ENCODE assay signal across 8 cellular contexts in the genomic region with DNA sequence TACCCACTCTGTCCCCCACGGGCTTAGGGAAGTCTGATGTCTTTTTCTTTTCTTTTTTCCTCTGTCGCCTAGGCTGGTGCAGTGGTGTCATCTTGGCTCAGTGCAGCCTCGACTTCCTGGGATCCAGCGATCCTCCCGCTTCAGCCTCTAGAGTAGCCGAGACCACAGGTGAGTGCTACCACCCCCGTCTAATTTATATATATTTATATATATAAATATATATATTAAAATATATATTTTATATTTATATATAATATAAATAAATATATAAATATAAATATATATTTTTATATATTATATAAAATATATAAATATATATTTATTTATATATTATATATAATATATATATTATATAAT. TPM values are rescaled to one million over a fixed set of nuclear protein-coding genes. Genes with fewer than 3 reads are reported as not detected.
A peak's percentile ranks its signal among the peaks of the same experiment; 100 is the strongest.
DNase-seq lines count a peak whose midpoint lies in the region; ATAC-seq and TF ChIP-seq lines count a peak whose summit lies in the region.

No MANE protein-coding gene starts in this region.

- no peaks in the 10 kb centered on the region for H3K4me1 ChIP-seq in RWPE2 (ENCODE audit: insufficient read depth, poor library complexity, severe bottlenecking)
- H3K4me1 ChIP-seq in esophagus squamous epithelium: peaks cover 0 to 79% (median 6%) of the 10 kb centered on the region in 3 donors
- no peaks in the 10 kb centered on the region for H3K4me1 ChIP-seq in prostate gland (replicated peaks)

- peak overlapping the region; percentile 81 for H3K27ac ChIP-seq in RWPE2 (ENCODE audit: poor library complexity, severe bottlenecking)
- H3K27ac ChIP-seq in esophagus squamous epithelium: peak overlapping the region; percentile 93 to 98 (median 96)
- H3K27ac ChIP-seq in prostate gland: peak overlapping the region; percentile 94 to 98

- H3K4me3 ChIP-seq in GM08714 (ENCODE audit: low read length) (peak overlapping the region; percentile 68; the same call in 1 of the 2 replicates), RWPE2 (ENCODE audit: severe bottlenecking) (peak overlapping the region; percentile 37), esophagus squamous epithelium (peak overlapping the region; percentile 67 to 80 (median 78)), prostate gland (peak overlapping the region; percentile 49 to 51)

- DNase-seq in RWPE2 (ENCODE audit: low spot score) (no peak), esophagus squamous epithelium (lab: John Stamatoyannopoulos, UW) (no peak), prostate gland (ENCODE audit: low spot score) (no peak), NCI-H1930 (lab: John Stamatoyannopoulos, UW) (no peak), NCI-H187 treated with DMSO at 0.1 percent for 48 hours (lab: John Stamatoyannopoulos, UW) (no peak), left lobe of liver (ENCODE audit: low spot score) (no peak)

- TF ChIP-seq POLR2A in esophagus squamous epithelium (IDR thresholded peaks at IDR 0.05) (no peak), prostate gland (IDR thresholded peaks at IDR 0.05) (no peak)

- H3K36me3 ChIP-seq in RWPE2 (ENCODE audit: low read depth) (0 out of 2 replicates have a peak, but pooled peaks cover 2% of the 10 kb centered on the region), esophagus squamous epithelium (no peaks in the 10 kb centered on the region), prostate gland (no peaks in the 10 kb centered on the region)

- intact Hi-C loops in esophagus squamous epithelium (cut with DNase I) (loop anchor here (10.0 kb wide), 2 partner anchors 129 to 229 kb away; partner anchors contain the start of gene SELENOP), prostate gland (cut with DNase I) (loop anchor here (5.0 kb wide), 3 partner anchors 51 to 136 kb away; partner anchors contain the start of gene ZNF131)

- TF ChIP-seq CTCF in RWPE2 (IDR thresholded peaks at IDR 0.05; ENCODE audit: poor library complexity, severe bottlenecking) (no peak), esophagus squamous epithelium (IDR thresholded peaks at IDR 0.05) (no peak), prostate gland (IDR thresholded peaks at IDR 0.05) (no peak)

- 1 to 12% methylated on average over 7 of the region's 7 CpGs for WGBS in esophagus squamous epithelium, 2 donors
- WGBS in prostate gland: 11% methylated on average over 7 of the region's 7 CpGs

- ATAC-seq in RWPE2 (ENCODE audit: low read depth) (no peak), GM21529 (IDR thresholded peaks at IDR 0.05; ENCODE audit: unreplicated experiment) (no peak), left lobe of liver (no peak)

- H3K27me3 ChIP-seq in RWPE2 (ENCODE audit: insufficient read depth, poor library complexity, severe bottlenecking) (no peaks in the 10 kb centered on the region), esophagus squamous epithelium (peaks cover 0 to 58% (median 2%) of the 10 kb centered on the region in 4 donors), prostate gland (replicated peaks; ENCODE audit: insufficient read depth) (no peaks in the 10 kb centered on the region)

- H3K9me3 ChIP-seq in RWPE2 (ENCODE audit: severe bottlenecking): no peaks in the 10 kb centered on the region
- no peaks in the 10 kb centered on the region for H3K9me3 ChIP-seq in esophagus squamous epithelium
- H3K9me3 ChIP-seq in prostate gland: no peaks in the 10 kb centered on the region

RNA-seq across cellular contexts. Expression of gene ANXA2R, which starts 3.3 kb away (rescaled TPM):
- 1 to 10 TPM in 2 of 4 donors, under 1 TPM in 2; 0.57 to 2.5 (median 1.6) TPM for total RNA-seq in esophagus squamous epithelium
- 1 to 10 TPM; 4.5 to 5.3 TPM for total RNA-seq in prostate gland
- total RNA-seq in left lobe of liver: 0.35 TPM
